ENCODE assay signal across 8 cellular contexts in the genomic region with DNA sequence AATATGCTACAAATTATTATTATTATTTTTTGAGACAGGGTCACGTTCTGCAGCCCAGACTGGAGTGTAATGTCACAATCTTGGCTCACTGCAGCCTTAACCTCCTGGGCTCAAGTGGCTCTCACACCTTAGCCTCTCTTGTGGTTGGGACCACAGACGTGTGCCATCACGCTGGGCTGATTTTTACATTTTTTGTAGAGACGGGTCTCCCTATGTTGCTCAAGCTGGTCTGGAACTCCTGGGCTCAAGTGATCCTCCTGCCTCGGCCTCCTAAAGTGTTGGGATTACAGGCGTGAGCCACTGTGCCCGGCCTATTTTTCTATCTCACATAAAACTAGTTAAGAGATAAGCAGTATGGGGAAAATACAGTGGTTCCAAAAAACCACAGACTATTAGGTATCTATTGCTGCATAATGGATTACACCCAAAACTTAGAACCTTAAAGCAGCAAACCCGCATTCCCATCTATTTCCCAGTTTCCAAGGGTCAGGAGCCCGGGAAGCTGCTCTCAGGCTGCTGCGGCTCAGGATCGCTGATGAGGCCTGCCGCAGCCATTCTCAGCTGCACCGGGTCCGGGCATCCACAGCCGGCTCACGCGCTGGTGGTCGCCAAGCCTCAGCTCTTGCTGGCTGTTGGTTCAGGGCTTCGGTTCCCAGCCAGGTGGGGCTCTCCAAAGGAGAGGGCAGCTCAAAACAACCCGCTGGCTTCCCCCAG.
DNase-seq lines count a peak whose midpoint lies in the region; ATAC-seq, FAIRE-seq and TF ChIP-seq lines count a peak whose summit lies in the region.

No MANE protein-coding gene starts in this region.

- CTCF ChIA-PET in BJ (lab: Yijun Ruan, JAX): interaction anchor here (0.7 to 4.2 kb wide), 29 partner anchors 7 to 615 kb away, joined by 3 to 45 read pairs (median 5); no protein-coding TSS in a partner anchor

- ATAC-seq in HG03025 (IDR thresholded peaks at IDR 0.05; ENCODE audit: low FRiP score, unreplicated experiment) (no peak), GM19328 (IDR thresholded peaks at IDR 0.05; ENCODE audit: unreplicated experiment) (no peak), foreskin keratinocyte (no peak)

- no peaks in the 10 kb centered on the region for H3K9me3 ChIP-seq in neural cell (ENCODE audit: low read length)

- no peaks in the 10 kb centered on the region for H4K20me1 ChIP-seq in neural cell (ENCODE audit: insufficient read depth)

- no peak for TF ChIP-seq EP300 in neural cell (conservative IDR thresholded peaks at IDR 0.05; ENCODE audit: poor library complexity, severe bottlenecking)

- no peaks in the 10 kb centered on the region for H3K79me2 ChIP-seq in neural cell (replicated peaks; ENCODE audit: insufficient read depth, low read length)

- no peak for TF ChIP-seq CTCF in BJ (IDR thresholded peaks at IDR 0.05; ENCODE audit: insufficient read depth, low read depth, low read length)
- no peak for TF ChIP-seq CTCF in LNCaP clone FGC (IDR thresholded peaks at IDR 0.05; ENCODE audit: control insufficient read depth, extremely low read depth, insufficient read depth)
- TF ChIP-seq CTCF in choroid plexus epithelial cell (conservative IDR thresholded peaks at IDR 0.05; ENCODE audit: low read depth, low read length): no peak
- peak; percentile 55 for TF ChIP-seq CTCF in neural cell (IDR thresholded peaks at IDR 0.05; ENCODE audit: poor library complexity, severe bottlenecking)
- TF ChIP-seq CTCF in foreskin keratinocyte (conservative IDR thresholded peaks at IDR 0.05): no peak

- TF ChIP-seq POLR2A in GM12891 (IDR thresholded peaks at IDR 0.05; ENCODE audit: low read depth, low read length): no peak

- POLR2A ChIA-PET in BJ (lab: Charles Lee): interaction anchor here (0.6 kb wide), 3 partner anchors 51 to 444 kb away, joined by 3 to 8 read pairs (median 6); no protein-coding TSS in a partner anchor

- H3K9me2 ChIP-seq in neural cell (ENCODE audit: insufficient read depth, low read length): no peaks in the 10 kb centered on the region

- H2AFZ ChIP-seq in neural cell (ENCODE audit: low read depth, low read length): no peak overlapping the region

- no peak for FAIRE-seq in GM12891 (lab: Jason Lieb, UNC)

- no peaks in the 10 kb centered on the region for H3K27me3 ChIP-seq in BJ (ENCODE audit: control insufficient read depth, insufficient read depth, low read length)
- H3K27me3 ChIP-seq in neural cell (ENCODE audit: insufficient read depth, low read depth, low read length): no peaks in the 10 kb centered on the region
- H3K27me3 ChIP-seq in foreskin keratinocyte: no peaks in the 10 kb centered on the region

- no peaks in the 10 kb centered on the region for H3F3A ChIP-seq in neural cell (ENCODE audit: insufficient read depth, low read length, poor library complexity, severe bottlenecking)

- no peak for DNase-seq in BJ (ENCODE audit: low read depth)
- no peak for DNase-seq in LNCaP clone FGC (ENCODE audit: low read depth)
- no peak for DNase-seq in choroid plexus epithelial cell (ENCODE audit: low read depth)
- DNase-seq in GM12891 (ENCODE audit: insufficient read length, low spot score): no peak
- DNase-seq in foreskin keratinocyte: no peak

- no peak overlapping the region for H3K4me2 ChIP-seq in neural cell (ENCODE audit: low read length)

- H3K27ac ChIP-seq in neural cell (ENCODE audit: low read length) (peak overlapping the region; percentile 12), foreskin keratinocyte (no peak overlapping the region)

- H3K4me1 ChIP-seq in foreskin keratinocyte: peaks cover 2% of the 10 kb centered on the region

- H3K9ac ChIP-seq in neural cell (ENCODE audit: low read length): peak overlapping the region; percentile 58

- H3K4me3 ChIP-seq in BJ (ENCODE audit: low read depth, low read length) (peak overlapping the region; percentile 68), LNCaP clone FGC (ENCODE audit: low read depth, low read length) (peak overlapping the region; percentile 70; the same call in 1 of the 2 replicates), choroid plexus epithelial cell (ENCODE audit: low read depth, low read length) (peak overlapping the region; percentile 68), neural cell (ENCODE audit: low read length) (peak overlapping the region; percentile 63)

- no peak for TF ChIP-seq RAD21 in neural cell (conservative IDR thresholded peaks at IDR 0.05)

- H3K36me3 ChIP-seq in BJ (ENCODE audit: control insufficient read depth, insufficient read depth, low read length): no peaks in the 10 kb centered on the region; the same call in 1 of the 2 replicates
- no peaks in the 10 kb centered on the region for H3K36me3 ChIP-seq in neural cell (ENCODE audit: insufficient read depth, low read length)

TF ChIP-seq in neural cell, 6 proteins besides CTCF, POLR2A, EP300 and RAD21:
- TF ChIP-seq POLR2AphosphoS5 (IDR thresholded peaks at IDR 0.05): no peak
- TF ChIP-seq MXI1 (conservative IDR thresholded peaks at IDR 0.05; ENCODE audit: poor library complexity, severe bottlenecking): no peak
- TF ChIP-seq SMC3 (conservative IDR thresholded peaks at IDR 0.05; ENCODE audit: poor library complexity): peak; percentile 32
- TF ChIP-seq EZH2 (IDR thresholded peaks at IDR 0.05; ENCODE audit: borderline replicate concordance, insufficient read depth, low read length, poor library complexity, severe bottlenecking): no peak

TF ChIP-seq in GM12891, 5 proteins besides CTCF, POLR2A, EP300 and RAD21:
- no peak for TF ChIP-seq POU2F2 (IDR thresholded peaks at IDR 0.05; ENCODE audit: low read depth, low read length)
- no peak for TF ChIP-seq POLR2AphosphoS5 (IDR thresholded peaks at IDR 0.05; ENCODE audit: low read depth, low read length)
- no peak for TF ChIP-seq TAF1 (IDR thresholded peaks at IDR 0.05; ENCODE audit: low read depth, low read length)
- TF ChIP-seq PAX5 (IDR thresholded peaks at IDR 0.05; ENCODE audit: insufficient read depth, low read length, severe bottlenecking): no peak
- no peak for TF ChIP-seq SPI1 (IDR thresholded peaks at IDR 0.05; ENCODE audit: low read depth, low read length)
